ENCODE assay signal across 1 cellular context in the genomic region with DNA sequence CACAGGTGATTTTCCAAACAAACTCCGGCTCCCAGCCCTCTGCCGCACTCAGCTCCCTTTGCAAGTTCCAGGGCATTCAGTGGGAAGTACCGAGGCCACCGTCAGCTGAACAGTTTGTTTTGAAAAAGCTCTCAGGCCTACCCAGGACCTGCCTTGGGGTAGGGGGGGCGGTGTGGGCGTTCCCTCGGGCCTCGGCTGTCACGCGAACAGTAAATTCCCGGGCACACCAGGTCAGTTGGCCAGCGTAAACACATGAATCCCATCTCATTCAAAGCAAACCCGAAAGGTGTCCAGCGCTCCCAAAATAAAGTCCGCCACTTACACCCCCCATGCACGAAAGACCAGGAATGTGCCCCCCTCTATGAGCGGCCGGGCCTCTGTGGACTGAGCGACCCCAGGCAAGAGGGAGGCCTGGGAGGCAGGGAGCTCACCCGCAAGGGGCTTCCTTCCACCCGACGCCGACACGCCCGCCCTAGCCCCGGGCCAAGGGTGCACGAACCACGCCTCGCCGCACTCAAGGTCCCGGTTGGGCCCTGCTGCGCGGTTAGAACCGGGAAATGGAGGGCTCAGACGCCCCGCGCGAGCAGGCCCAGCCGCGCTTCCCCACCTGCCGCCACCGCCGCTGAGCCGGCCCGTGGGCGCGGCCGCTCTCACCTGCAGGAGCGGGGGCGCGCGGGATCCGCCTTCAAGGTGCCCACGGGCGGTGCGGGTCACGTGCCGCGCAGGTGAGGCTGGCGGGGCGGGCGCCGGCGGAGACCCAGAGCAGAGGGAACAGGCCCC.
TF ChIP-seq lines count a peak whose summit lies in the region.

A gene with protein sequence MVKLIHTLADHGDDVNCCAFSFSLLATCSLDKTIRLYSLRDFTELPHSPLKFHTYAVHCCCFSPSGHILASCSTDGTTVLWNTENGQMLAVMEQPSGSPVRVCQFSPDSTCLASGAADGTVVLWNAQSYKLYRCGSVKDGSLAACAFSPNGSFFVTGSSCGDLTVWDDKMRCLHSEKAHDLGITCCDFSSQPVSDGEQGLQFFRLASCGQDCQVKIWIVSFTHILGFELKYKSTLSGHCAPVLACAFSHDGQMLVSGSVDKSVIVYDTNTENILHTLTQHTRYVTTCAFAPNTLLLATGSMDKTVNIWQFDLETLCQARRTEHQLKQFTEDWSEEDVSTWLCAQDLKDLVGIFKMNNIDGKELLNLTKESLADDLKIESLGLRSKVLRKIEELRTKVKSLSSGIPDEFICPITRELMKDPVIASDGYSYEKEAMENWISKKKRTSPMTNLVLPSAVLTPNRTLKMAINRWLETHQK (minus strand): TSS at position 775 of the 780 bp plus-strand sequence. CDS start 3,634 bp downstream, outside the sequence.

TF ChIP-seq in A549, 52 proteins besides CTCF, POLR2A, EP300 and RAD21 (continued from another document):
- TF ChIP-seq, protein P1, sequence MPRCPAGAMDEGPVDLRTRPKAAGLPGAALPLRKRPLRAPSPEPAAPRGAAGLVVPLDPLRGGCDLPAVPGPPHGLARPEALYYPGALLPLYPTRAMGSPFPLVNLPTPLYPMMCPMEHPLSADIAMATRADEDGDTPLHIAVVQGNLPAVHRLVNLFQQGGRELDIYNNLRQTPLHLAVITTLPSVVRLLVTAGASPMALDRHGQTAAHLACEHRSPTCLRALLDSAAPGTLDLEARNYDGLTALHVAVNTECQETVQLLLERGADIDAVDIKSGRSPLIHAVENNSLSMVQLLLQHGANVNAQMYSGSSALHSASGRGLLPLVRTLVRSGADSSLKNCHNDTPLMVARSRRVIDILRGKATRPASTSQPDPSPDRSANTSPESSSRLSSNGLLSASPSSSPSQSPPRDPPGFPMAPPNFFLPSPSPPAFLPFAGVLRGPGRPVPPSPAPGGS (IDR thresholded peaks at IDR 0.05), result no peak
- TF ChIP-seq BHLHE40 (IDR thresholded peaks at IDR 0.05; ENCODE audit: low read depth, low read length), result peak; percentile 51
- TF ChIP-seq FOXS1 (CRISPR knock-in tag; IDR thresholded peaks at IDR 0.05), result no peak
- TF ChIP-seq, protein P2, sequence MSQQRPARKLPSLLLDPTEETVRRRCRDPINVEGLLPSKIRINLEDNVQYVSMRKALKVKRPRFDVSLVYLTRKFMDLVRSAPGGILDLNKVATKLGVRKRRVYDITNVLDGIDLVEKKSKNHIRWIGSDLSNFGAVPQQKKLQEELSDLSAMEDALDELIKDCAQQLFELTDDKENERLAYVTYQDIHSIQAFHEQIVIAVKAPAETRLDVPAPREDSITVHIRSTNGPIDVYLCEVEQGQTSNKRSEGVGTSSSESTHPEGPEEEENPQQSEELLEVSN (IDR thresholded peaks at IDR 0.05; ENCODE audit: borderline replicate concordance, low read depth), result peak; percentile 78
- no peak for TF ChIP-seq ZSCAN20 (CRISPR knock-in tag; IDR thresholded peaks at IDR 0.05)
- TF ChIP-seq, protein P3, sequence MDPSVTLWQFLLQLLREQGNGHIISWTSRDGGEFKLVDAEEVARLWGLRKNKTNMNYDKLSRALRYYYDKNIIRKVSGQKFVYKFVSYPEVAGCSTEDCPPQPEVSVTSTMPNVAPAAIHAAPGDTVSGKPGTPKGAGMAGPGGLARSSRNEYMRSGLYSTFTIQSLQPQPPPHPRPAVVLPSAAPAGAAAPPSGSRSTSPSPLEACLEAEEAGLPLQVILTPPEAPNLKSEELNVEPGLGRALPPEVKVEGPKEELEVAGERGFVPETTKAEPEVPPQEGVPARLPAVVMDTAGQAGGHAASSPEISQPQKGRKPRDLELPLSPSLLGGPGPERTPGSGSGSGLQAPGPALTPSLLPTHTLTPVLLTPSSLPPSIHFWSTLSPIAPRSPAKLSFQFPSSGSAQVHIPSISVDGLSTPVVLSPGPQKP (IDR thresholded peaks at IDR 0.05; ENCODE audit: low read depth, low read length), result no peak
- TF ChIP-seq, protein P4, sequence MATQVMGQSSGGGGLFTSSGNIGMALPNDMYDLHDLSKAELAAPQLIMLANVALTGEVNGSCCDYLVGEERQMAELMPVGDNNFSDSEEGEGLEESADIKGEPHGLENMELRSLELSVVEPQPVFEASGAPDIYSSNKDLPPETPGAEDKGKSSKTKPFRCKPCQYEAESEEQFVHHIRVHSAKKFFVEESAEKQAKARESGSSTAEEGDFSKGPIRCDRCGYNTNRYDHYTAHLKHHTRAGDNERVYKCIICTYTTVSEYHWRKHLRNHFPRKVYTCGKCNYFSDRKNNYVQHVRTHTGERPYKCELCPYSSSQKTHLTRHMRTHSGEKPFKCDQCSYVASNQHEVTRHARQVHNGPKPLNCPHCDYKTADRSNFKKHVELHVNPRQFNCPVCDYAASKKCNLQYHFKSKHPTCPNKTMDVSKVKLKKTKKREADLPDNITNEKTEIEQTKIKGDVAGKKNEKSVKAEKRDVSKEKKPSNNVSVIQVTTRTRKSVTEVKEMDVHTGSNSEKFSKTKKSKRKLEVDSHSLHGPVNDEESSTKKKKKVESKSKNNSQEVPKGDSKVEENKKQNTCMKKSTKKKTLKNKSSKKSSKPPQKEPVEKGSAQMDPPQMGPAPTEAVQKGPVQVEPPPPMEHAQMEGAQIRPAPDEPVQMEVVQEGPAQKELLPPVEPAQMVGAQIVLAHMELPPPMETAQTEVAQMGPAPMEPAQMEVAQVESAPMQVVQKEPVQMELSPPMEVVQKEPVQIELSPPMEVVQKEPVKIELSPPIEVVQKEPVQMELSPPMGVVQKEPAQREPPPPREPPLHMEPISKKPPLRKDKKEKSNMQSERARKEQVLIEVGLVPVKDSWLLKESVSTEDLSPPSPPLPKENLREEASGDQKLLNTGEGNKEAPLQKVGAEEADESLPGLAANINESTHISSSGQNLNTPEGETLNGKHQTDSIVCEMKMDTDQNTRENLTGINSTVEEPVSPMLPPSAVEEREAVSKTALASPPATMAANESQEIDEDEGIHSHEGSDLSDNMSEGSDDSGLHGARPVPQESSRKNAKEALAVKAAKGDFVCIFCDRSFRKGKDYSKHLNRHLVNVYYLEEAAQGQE (IDR thresholded peaks at IDR 0.05), result no peak
- TF ChIP-seq FOSL2 (IDR thresholded peaks at IDR 0.05), result no peak
- TF ChIP-seq FOSL2 (CRISPR knock-in tag; IDR thresholded peaks at IDR 0.05), result no peak
- no peak for TF ChIP-seq MAFK (IDR thresholded peaks at IDR 0.05; ENCODE audit: partially characterized antibody)
- no peak for TF ChIP-seq HEYL (CRISPR knock-in tag; IDR thresholded peaks at IDR 0.05)
- no peak for TF ChIP-seq KDM5A (IDR thresholded peaks at IDR 0.05)
- no peak for TF ChIP-seq SREBF2 (IDR thresholded peaks at IDR 0.05)
- TF ChIP-seq JUNB (IDR thresholded peaks at IDR 0.05), result no peak
- TF ChIP-seq, protein P5, sequence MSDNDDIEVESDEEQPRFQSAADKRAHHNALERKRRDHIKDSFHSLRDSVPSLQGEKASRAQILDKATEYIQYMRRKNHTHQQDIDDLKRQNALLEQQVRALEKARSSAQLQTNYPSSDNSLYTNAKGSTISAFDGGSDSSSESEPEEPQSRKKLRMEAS (IDR thresholded peaks at IDR 0.05), result peak; percentile 73
- TF ChIP-seq, protein P6, sequence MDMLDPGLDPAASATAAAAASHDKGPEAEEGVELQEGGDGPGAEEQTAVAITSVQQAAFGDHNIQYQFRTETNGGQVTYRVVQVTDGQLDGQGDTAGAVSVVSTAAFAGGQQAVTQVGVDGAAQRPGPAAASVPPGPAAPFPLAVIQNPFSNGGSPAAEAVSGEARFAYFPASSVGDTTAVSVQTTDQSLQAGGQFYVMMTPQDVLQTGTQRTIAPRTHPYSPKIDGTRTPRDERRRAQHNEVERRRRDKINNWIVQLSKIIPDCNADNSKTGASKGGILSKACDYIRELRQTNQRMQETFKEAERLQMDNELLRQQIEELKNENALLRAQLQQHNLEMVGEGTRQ (IDR thresholded peaks at IDR 0.05), result peak; percentile 36
- no peak for TF ChIP-seq GATA3 (IDR thresholded peaks at IDR 0.05; ENCODE audit: borderline replicate concordance)
- peak; percentile 93 for TF ChIP-seq PHF8 (IDR thresholded peaks at IDR 0.05; ENCODE audit: borderline replicate concordance, low read depth)
- TF ChIP-seq TFCP2L1 (CRISPR knock-in tag; IDR thresholded peaks at IDR 0.05), result no peak
- no peak for TF ChIP-seq JUN (IDR thresholded peaks at IDR 0.05)
- TF ChIP-seq, protein P7, sequence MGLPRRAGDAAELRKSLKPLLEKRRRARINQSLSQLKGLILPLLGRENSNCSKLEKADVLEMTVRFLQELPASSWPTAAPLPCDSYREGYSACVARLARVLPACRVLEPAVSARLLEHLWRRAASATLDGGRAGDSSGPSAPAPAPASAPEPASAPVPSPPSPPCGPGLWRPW (IDR thresholded peaks at IDR 0.05), result no peak
- no peak; the same call in 1 of the 2 replicates for TF ChIP-seq MYC (IDR thresholded peaks at IDR 0.05; ENCODE audit: borderline replicate concordance, low read length)
